ENCODE assay signal across 1 cellular context in genomic region chr16:27549607-27549856, GRCh38.
TF ChIP-seq lines count a peak whose summit lies in the region.

No MANE protein-coding gene starts in this region.

TF ChIP-seq in HepG2, 621 proteins besides CTCF, POLR2A, EP300 and RAD21 (continued from another document and continues in another):
- TF ChIP-seq TEAD2 (CRISPR knock-in tag; IDR thresholded peaks at IDR 0.05) = no peak
- 0 out of 2 replicates have a peak, but pooled peaks have one; percentile 78 for TF ChIP-seq SNAI1 (CRISPR knock-in tag; IDR thresholded peaks at IDR 0.05; ENCODE audit: borderline replicate concordance)
- 0 out of 2 replicates have a peak, but pooled peaks have one; percentile 23 for TF ChIP-seq TSC22D2 (CRISPR knock-in tag; IDR thresholded peaks at IDR 0.05; ENCODE audit: borderline replicate concordance)
- no peak for TF ChIP-seq ZNF24 (IDR thresholded peaks at IDR 0.05)
- no peak for TF ChIP-seq ZNF782 (CRISPR knock-in tag; IDR thresholded peaks at IDR 0.05; ENCODE audit: borderline replicate concordance)
- no peak for TF ChIP-seq ZNF230 (CRISPR knock-in tag; IDR thresholded peaks at IDR 0.05)
- TF ChIP-seq ZNF790 (CRISPR knock-in tag; IDR thresholded peaks at IDR 0.05; ENCODE audit: borderline replicate concordance) = no peak
- no peak for TF ChIP-seq ZNF569 (CRISPR knock-in tag; IDR thresholded peaks at IDR 0.05; ENCODE audit: borderline replicate concordance)
- no peak for TF ChIP-seq ZNF205 (CRISPR knock-in tag; IDR thresholded peaks at IDR 0.05)
- no peak for TF ChIP-seq TCF7 (IDR thresholded peaks at IDR 0.05; ENCODE audit: low read depth)
- no peak for TF ChIP-seq CBFB (CRISPR knock-in tag; IDR thresholded peaks at IDR 0.05)
- TF ChIP-seq CSRNP1 (CRISPR knock-in tag; IDR thresholded peaks at IDR 0.05) = peak; percentile 46; the same call in 1 of the 2 replicates
- no peak; the same call in 1 of the 2 replicates for TF ChIP-seq SALL1 (CRISPR knock-in tag; IDR thresholded peaks at IDR 0.05)
- TF ChIP-seq ZBTB33 (CRISPR knock-in tag; IDR thresholded peaks at IDR 0.05) = no peak
- TF ChIP-seq MNT (IDR thresholded peaks at IDR 0.05) = no peak
- TF ChIP-seq SMYD3 (CRISPR knock-in tag; IDR thresholded peaks at IDR 0.05) = no peak
- peak; percentile 67; the same call in 1 of the 2 replicates for TF ChIP-seq ZNF776 (CRISPR knock-in tag; IDR thresholded peaks at IDR 0.05)
- 0 out of 2 replicates have a peak, but pooled peaks have one; percentile 84 for TF ChIP-seq ZNF558 (CRISPR knock-in tag; IDR thresholded peaks at IDR 0.05; ENCODE audit: borderline replicate concordance)
- no peak for TF ChIP-seq ZMYM2 (CRISPR knock-in tag; IDR thresholded peaks at IDR 0.05)
- peak; percentile 83 for TF ChIP-seq FOXC1 (CRISPR knock-in tag; IDR thresholded peaks at IDR 0.05; ENCODE audit: borderline replicate concordance)
- TF ChIP-seq HIC2 (CRISPR knock-in tag; IDR thresholded peaks at IDR 0.05; ENCODE audit: low read depth) = no peak
- no peak for TF ChIP-seq KAT8 (CRISPR knock-in tag; IDR thresholded peaks at IDR 0.05)
- TF ChIP-seq ZNF3 (CRISPR knock-in tag; IDR thresholded peaks at IDR 0.05) = no peak
- TF ChIP-seq ZNF34 (CRISPR knock-in tag; IDR thresholded peaks at IDR 0.05; ENCODE audit: borderline replicate concordance) = no peak
- TF ChIP-seq ZMAT3 (CRISPR knock-in tag; conservative IDR thresholded peaks at IDR 0.05) = no peak; the same call in 1 of the 2 replicates
- TF ChIP-seq ZNF446 (CRISPR knock-in tag; IDR thresholded peaks at IDR 0.05) = no peak
- no peak for TF ChIP-seq ZNF235 (CRISPR knock-in tag; IDR thresholded peaks at IDR 0.05; ENCODE audit: borderline replicate concordance)
- TF ChIP-seq TARDBP (CRISPR knock-in tag; IDR thresholded peaks at IDR 0.05) = no peak
- TF ChIP-seq POLR2G (IDR thresholded peaks at IDR 0.05; ENCODE audit: low read depth, low read length) = no peak
- peak; percentile 41 for TF ChIP-seq TAF15 (IDR thresholded peaks at IDR 0.05; ENCODE audit: low read depth, low read length, poor library complexity, severe bottlenecking)
- no peak for TF ChIP-seq ZMYM3 (CRISPR knock-in tag; IDR thresholded peaks at IDR 0.05)
- TF ChIP-seq NFYC (CRISPR knock-in tag; IDR thresholded peaks at IDR 0.05) = no peak
- TF ChIP-seq NFKB2 (CRISPR knock-in tag; IDR thresholded peaks at IDR 0.05; ENCODE audit: borderline replicate concordance) = 0 out of 2 replicates have a peak, but pooled peaks have one; percentile 39
- no peak for TF ChIP-seq ZSCAN5A (CRISPR knock-in tag; IDR thresholded peaks at IDR 0.05; ENCODE audit: borderline replicate concordance)
- TF ChIP-seq MBD4 (IDR thresholded peaks at IDR 0.05; ENCODE audit: borderline replicate concordance, low read length) = no peak
- no peak for TF ChIP-seq ZNF598 (CRISPR knock-in tag; IDR thresholded peaks at IDR 0.05; ENCODE audit: borderline replicate concordance)
- no peak for TF ChIP-seq SRSF1 (optimal IDR thresholded peaks at IDR 0.05; ENCODE audit: low read depth, low read length)
- 0 out of 2 replicates have a peak, but pooled peaks have one; percentile 7 for TF ChIP-seq ZNF747 (CRISPR knock-in tag; IDR thresholded peaks at IDR 0.05; ENCODE audit: borderline replicate concordance)
- TF ChIP-seq ZZZ3 (CRISPR knock-in tag; IDR thresholded peaks at IDR 0.05; ENCODE audit: borderline replicate concordance) = no peak
- TF ChIP-seq CEBPG (CRISPR knock-in tag; IDR thresholded peaks at IDR 0.05) = no peak
- TF ChIP-seq CC2D1A (CRISPR knock-in tag; IDR thresholded peaks at IDR 0.05) = no peak
- no peak for TF ChIP-seq JARID2 (CRISPR knock-in tag; IDR thresholded peaks at IDR 0.05; ENCODE audit: insufficient replicate concordance)
- no peak for TF ChIP-seq ZNF460 (CRISPR knock-in tag; IDR thresholded peaks at IDR 0.05; ENCODE audit: borderline replicate concordance)
- no peak for TF ChIP-seq GMEB1 (CRISPR knock-in tag; IDR thresholded peaks at IDR 0.05; ENCODE audit: borderline replicate concordance)
- TF ChIP-seq ZNF609 (CRISPR knock-in tag; IDR thresholded peaks at IDR 0.05; ENCODE audit: borderline replicate concordance) = no peak
